Comparison of ENCODE assay signal across 8 cellular contexts in genomic region chr5:55533806-55534435, GRCh38. TPM values are rescaled to one million over a fixed set of nuclear protein-coding genes. Genes with fewer than 3 reads are reported as not detected.
DNase-seq lines count a peak whose midpoint lies in the region; ATAC-seq and TF ChIP-seq lines count a peak whose summit lies in the region.

No MANE protein-coding gene starts in this region.

- no peaks in the 10 kb centered on the region for H3K9me3 ChIP-seq in right cardiac atrium (ENCODE audit: control insufficient read depth, low read length)

- ATAC-seq in HG02623 (IDR thresholded peaks at IDR 0.05; ENCODE audit: unreplicated experiment): peak; percentile 34
- ATAC-seq in right cardiac atrium: peak; percentile 66 to 70

- 1% methylated on average over 22 of the region's 22 CpGs for WGBS in right cardiac atrium

- DNase-seq in 8988T (peak; percentile 43), NCI-H146 (lab: John Stamatoyannopoulos, UW) (peak; percentile 71), amniotic stem cell (lab: John Stamatoyannopoulos, UW) (peak; percentile 36), right cardiac atrium (no peak), retinal pigment epithelial cell (ENCODE audit: low read depth) (peak; percentile 7), SIG-M5 treated with dmso at 0.1 percent for 504 hours (lab: John Stamatoyannopoulos, UW; ENCODE audit: unreplicated experiment) (no peak)

- peaks cover 3% of the 10 kb centered on the region for H3K4me1 ChIP-seq in right cardiac atrium (ENCODE audit: control insufficient read depth, insufficient read depth, low read length)

- intact Hi-C loops in right cardiac atrium (cut with DNase I): loop anchor here in 3 of 4 donors (5.0 to 10.0 kb wide), 3 partner anchors 61 to 109 kb away; no protein-coding TSS in a partner anchor

- H3K4me3 ChIP-seq in GM12875 (ENCODE audit: low read depth, low read length) (peak overlapping the region; percentile 95), right cardiac atrium (ENCODE audit: low read length) (peak overlapping the region; percentile 81), retinal pigment epithelial cell (ENCODE audit: low read length) (peak overlapping the region; percentile 84)

- no peaks in the 10 kb centered on the region for H3K27me3 ChIP-seq in right cardiac atrium (ENCODE audit: control insufficient read depth, insufficient read depth)

- peak overlapping the region; percentile 97 for H3K27ac ChIP-seq in right cardiac atrium (ENCODE audit: low read length)

- TF ChIP-seq CTCF in GM12875 (IDR thresholded peaks at IDR 0.05; ENCODE audit: borderline replicate concordance, insufficient read depth, low read depth, low read length) (no peak), retinal pigment epithelial cell (conservative IDR thresholded peaks at IDR 0.05; ENCODE audit: low read depth, low read length) (no peak)

RNA-seq across cellular contexts. Expression of gene PLPP1, which starts 0.8 kb away (rescaled TPM):
- total RNA-seq in right cardiac atrium: 100 to 1,000 TPM in 1 of 4 donors, 10 to 100 TPM in 3; 79.8 to 110 (median 88.8) TPM
- 150 TPM for polyA plus RNA-seq in right cardiac atrium

Comparison
In these comparisons a context has a peak if more than half of its experiments do, and no peak if none do; other contexts are left out.
1. DNase-seq: peak in 8988T (single experiment), NCI-H146 (single experiment), amniotic stem cell (single experiment) and retinal pigment epithelial cell (single experiment); none in right cardiac atrium (0 of 3) and SIG-M5 treated with dmso at 0.1 percent for 504 hours (single experiment).
2. Peak in every context shown above with its lines, with median percentiles within 50 percentile points of each other: H3K4me3 ChIP-seq.